Comparison of ENCODE assay signal across 1 cellular context in the genomic region with DNA sequence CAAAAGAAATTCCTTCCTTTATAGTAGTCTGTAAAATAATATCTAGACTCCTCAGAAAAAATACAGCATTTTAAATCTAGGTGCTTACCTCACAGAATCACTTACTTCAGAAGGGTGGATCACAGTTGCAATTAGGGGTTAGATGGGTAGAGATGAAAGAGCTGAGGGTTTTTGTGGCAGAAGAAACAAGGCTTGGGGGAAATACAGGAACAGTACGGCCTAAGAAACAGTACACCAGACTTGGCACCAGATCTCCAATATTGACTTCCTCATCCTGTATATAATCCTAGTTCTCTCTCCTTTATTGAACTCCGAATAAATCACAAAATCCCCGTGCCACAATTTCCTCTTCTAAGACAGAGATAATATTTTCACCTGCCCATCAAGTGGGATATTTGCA.
TF ChIP-seq lines count a peak whose summit lies in the region.

No MANE protein-coding gene starts in this region.

TF ChIP-seq in neural cell, 6 proteins besides CTCF, POLR2A, EP300 and RAD21 (continued from another document):
- TF ChIP-seq, protein P1, sequence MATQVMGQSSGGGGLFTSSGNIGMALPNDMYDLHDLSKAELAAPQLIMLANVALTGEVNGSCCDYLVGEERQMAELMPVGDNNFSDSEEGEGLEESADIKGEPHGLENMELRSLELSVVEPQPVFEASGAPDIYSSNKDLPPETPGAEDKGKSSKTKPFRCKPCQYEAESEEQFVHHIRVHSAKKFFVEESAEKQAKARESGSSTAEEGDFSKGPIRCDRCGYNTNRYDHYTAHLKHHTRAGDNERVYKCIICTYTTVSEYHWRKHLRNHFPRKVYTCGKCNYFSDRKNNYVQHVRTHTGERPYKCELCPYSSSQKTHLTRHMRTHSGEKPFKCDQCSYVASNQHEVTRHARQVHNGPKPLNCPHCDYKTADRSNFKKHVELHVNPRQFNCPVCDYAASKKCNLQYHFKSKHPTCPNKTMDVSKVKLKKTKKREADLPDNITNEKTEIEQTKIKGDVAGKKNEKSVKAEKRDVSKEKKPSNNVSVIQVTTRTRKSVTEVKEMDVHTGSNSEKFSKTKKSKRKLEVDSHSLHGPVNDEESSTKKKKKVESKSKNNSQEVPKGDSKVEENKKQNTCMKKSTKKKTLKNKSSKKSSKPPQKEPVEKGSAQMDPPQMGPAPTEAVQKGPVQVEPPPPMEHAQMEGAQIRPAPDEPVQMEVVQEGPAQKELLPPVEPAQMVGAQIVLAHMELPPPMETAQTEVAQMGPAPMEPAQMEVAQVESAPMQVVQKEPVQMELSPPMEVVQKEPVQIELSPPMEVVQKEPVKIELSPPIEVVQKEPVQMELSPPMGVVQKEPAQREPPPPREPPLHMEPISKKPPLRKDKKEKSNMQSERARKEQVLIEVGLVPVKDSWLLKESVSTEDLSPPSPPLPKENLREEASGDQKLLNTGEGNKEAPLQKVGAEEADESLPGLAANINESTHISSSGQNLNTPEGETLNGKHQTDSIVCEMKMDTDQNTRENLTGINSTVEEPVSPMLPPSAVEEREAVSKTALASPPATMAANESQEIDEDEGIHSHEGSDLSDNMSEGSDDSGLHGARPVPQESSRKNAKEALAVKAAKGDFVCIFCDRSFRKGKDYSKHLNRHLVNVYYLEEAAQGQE (IDR thresholded peaks at IDR 0.05; ENCODE audit: borderline replicate concordance), result no peak
- TF ChIP-seq MXI1 (conservative IDR thresholded peaks at IDR 0.05; ENCODE audit: poor library complexity, severe bottlenecking), result no peak
- TF ChIP-seq EZH2 (IDR thresholded peaks at IDR 0.05; ENCODE audit: borderline replicate concordance, insufficient read depth, low read length, poor library complexity, severe bottlenecking), result no peak
- TF ChIP-seq TAF1 (IDR thresholded peaks at IDR 0.05; ENCODE audit: low read depth), result no peak
- TF ChIP-seq POLR2AphosphoS5 (IDR thresholded peaks at IDR 0.05), result no peak
TF ChIP-seq in neural cell: peak in this region for 0.
